ENCODE assay signal across 2 cellular contexts in the genomic region with DNA sequence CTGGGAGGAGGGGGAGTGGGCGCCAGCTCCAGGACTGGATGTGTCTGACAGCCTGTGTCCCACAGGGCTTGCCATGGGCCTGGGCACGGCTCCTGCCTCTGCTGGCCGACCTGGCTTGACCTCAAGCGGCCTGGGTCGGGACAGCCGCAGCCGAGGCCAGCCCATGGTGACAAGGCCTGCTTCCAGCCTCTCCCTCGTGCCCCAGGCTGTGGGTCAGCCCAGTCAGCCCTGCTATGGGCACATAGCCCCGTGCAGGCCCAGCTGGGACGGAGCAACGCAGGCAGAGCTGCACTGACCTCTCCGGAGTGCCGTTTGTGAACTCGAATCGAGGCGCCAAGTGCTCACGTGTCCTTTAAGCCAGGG.
TF ChIP-seq lines count a peak whose summit lies in the region.

No MANE protein-coding gene starts in this region.

TF ChIP-seq in IMR-90, 13 proteins besides CTCF, POLR2A, EP300 and RAD21:
- TF ChIP-seq FOS (IDR thresholded peaks at IDR 0.05; ENCODE audit: low read depth, low read length) (no peak), MAFK (IDR thresholded peaks at IDR 0.05; ENCODE audit: low read depth, low read length) (no peak), MXI1 (IDR thresholded peaks at IDR 0.05; ENCODE audit: borderline replicate concordance, low read depth, low read length) (no peak), MAZ (IDR thresholded peaks at IDR 0.05; ENCODE audit: borderline replicate concordance, low read depth, low read length) (no peak), SMC3 (IDR thresholded peaks at IDR 0.05; ENCODE audit: low read depth, low read length) (no peak), RFX5 (IDR thresholded peaks at IDR 0.05; ENCODE audit: low read depth, low read length) (no peak), CEBPB (IDR thresholded peaks at IDR 0.05; ENCODE audit: low read depth, low read length) (no peak)
- TF ChIP-seq, protein P1, sequence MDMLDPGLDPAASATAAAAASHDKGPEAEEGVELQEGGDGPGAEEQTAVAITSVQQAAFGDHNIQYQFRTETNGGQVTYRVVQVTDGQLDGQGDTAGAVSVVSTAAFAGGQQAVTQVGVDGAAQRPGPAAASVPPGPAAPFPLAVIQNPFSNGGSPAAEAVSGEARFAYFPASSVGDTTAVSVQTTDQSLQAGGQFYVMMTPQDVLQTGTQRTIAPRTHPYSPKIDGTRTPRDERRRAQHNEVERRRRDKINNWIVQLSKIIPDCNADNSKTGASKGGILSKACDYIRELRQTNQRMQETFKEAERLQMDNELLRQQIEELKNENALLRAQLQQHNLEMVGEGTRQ (IDR thresholded peaks at IDR 0.05; ENCODE audit: low read depth, low read length): no peak

TF ChIP-seq in H1, 55 proteins besides CTCF, POLR2A, EP300 and RAD21:
- no peak for TF ChIP-seq HDAC2 (IDR thresholded peaks at IDR 0.05; ENCODE audit: borderline replicate concordance in 1 of 2, low read depth in 2 of 2, low read length in 2 of 2)
- TF ChIP-seq KDM1A (IDR thresholded peaks at IDR 0.05; ENCODE audit: borderline replicate concordance, low read length): no peak
- TF ChIP-seq GTF2F1 (IDR thresholded peaks at IDR 0.05; ENCODE audit: borderline replicate concordance, low read depth, low read length): no peak
- no peak for TF ChIP-seq GABPA (IDR thresholded peaks at IDR 0.05; ENCODE audit: borderline replicate concordance, insufficient read depth, low read length)
- TF ChIP-seq, protein P2, sequence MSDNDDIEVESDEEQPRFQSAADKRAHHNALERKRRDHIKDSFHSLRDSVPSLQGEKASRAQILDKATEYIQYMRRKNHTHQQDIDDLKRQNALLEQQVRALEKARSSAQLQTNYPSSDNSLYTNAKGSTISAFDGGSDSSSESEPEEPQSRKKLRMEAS (IDR thresholded peaks at IDR 0.05): no peak
- TF ChIP-seq BCL11A (IDR thresholded peaks at IDR 0.05; ENCODE audit: low read depth in 2 of 2, low read length in 2 of 2): no peak
- no peak for TF ChIP-seq POU5F1 (IDR thresholded peaks at IDR 0.05; ENCODE audit: low read depth, low read length)
TF ChIP-seq in H1: peak in this region for 0.
